In genomic region chr3:106609666-106610301, GRCh38 we compare ENCODE assay signal across 8 cellular contexts.
DNase-seq lines count a peak whose midpoint lies in the region; ATAC-seq and TF ChIP-seq lines count a peak whose summit lies in the region.

No MANE protein-coding gene starts in this region.

- ATAC-seq in activated naive CD8-positive, alpha-beta T cell treated with anti-CD3 and anti-CD28 coated beads, Interleukin-2, amount 10 ng/mL, durations not matched to agents 7 days and 5 days (ENCODE audit: low read depth): peak; percentile 56
- ATAC-seq in heart right ventricle (peak in 7 of 8 donors; percentile 65 to 90 (median 84)), HG03159 (IDR thresholded peaks at IDR 0.05; ENCODE audit: unreplicated experiment) (no peak)

- no peak overlapping the region for H3K27ac Mint-ChIP-seq in activated naive CD8-positive, alpha-beta T cell treated with anti-CD3 and anti-CD28 coated beads, Interleukin-2, amount 10 ng/mL, durations not matched to agents 7 days and 5 days

- H3K4me1 Mint-ChIP-seq in activated naive CD8-positive, alpha-beta T cell treated with anti-CD3 and anti-CD28 coated beads, Interleukin-2, amount 10 ng/mL, durations not matched to agents 7 days and 5 days: peaks cover 5% of the 10 kb centered on the region

- H3K9me3 ChIP-seq in heart right ventricle: peaks cover 0 to 14% (median 0%) of the 10 kb centered on the region in 11 donors

- peaks cover 0 to 4% (median 3%) of the 10 kb centered on the region in 9 donors for H3K4me1 ChIP-seq in heart right ventricle

- DNase-seq in GDM1 (lab: John Stamatoyannopoulos, UW) (peak; percentile 22), HCEC 1CT (peak; percentile 69), NCI-H1048 (lab: John Stamatoyannopoulos, UW) (peak; percentile 3), SKM-1 treated with dmso at 0.1 percent for 144 hours (lab: John Stamatoyannopoulos, UW; ENCODE audit: unreplicated experiment) (peak; percentile 36), heart right ventricle (peak in 1 of 2 donors; percentile 65), retina (peak; percentile 82)
- no peak for DNase-seq in activated naive CD8-positive, alpha-beta T cell treated with anti-CD3 and anti-CD28 coated beads, Interleukin-2, amount 10 ng/mL, durations not matched to agents 7 days and 5 days

- no peak overlapping the region for H3K27ac ChIP-seq in heart right ventricle

- WGBS in heart right ventricle, 2 donors: 12 to 18% methylated on average over 2 of the region's 2 CpGs

- peaks cover 10% of the 10 kb centered on the region for H3K9me3 Mint-ChIP-seq in activated naive CD8-positive, alpha-beta T cell treated with anti-CD3 and anti-CD28 coated beads, Interleukin-2, amount 10 ng/mL, durations not matched to agents 7 days and 5 days

- POLR2A ChIA-PET in activated naive CD8-positive, alpha-beta T cell treated with anti-CD3 and anti-CD28 coated beads, Interleukin-2, amount 10 ng/mL, durations not matched to agents 7 days and 5 days (lab: Charles Lee): interaction anchor here (1.2 kb wide), 1 partner anchor 741 kb away, joined by 3 read pairs; the partner anchor contains the start of gene CBLB

- H3K36me3 ChIP-seq in heart right ventricle: no peaks in the 10 kb centered on the region

- H3K4me3 ChIP-seq in heart right ventricle: no peak overlapping the region

- H3K4me3 Mint-ChIP-seq in activated naive CD8-positive, alpha-beta T cell treated with anti-CD3 and anti-CD28 coated beads, Interleukin-2, amount 10 ng/mL, durations not matched to agents 7 days and 5 days: no peak overlapping the region

- no peaks in the 10 kb centered on the region for H3K27me3 Mint-ChIP-seq in activated naive CD8-positive, alpha-beta T cell treated with anti-CD3 and anti-CD28 coated beads, Interleukin-2, amount 10 ng/mL, durations not matched to agents 7 days and 5 days

- H3K36me3 Mint-ChIP-seq in activated naive CD8-positive, alpha-beta T cell treated with anti-CD3 and anti-CD28 coated beads, Interleukin-2, amount 10 ng/mL, durations not matched to agents 7 days and 5 days: peaks cover 13% of the 10 kb centered on the region

- intact Hi-C loops in heart right ventricle (cut with DNase I): loop anchor here in 8 of 10 donors (2.0 to 10.0 kb wide), 5 partner anchors 455 to 1085 kb away; no protein-coding TSS in a partner anchor

- no peaks in the 10 kb centered on the region for H3K27me3 ChIP-seq in heart right ventricle

- TF ChIP-seq CTCF in heart right ventricle (IDR thresholded peaks at IDR 0.05): peak; percentile 72 to 92 (median 88)
